ENCODE assay signal across 17 cellular contexts in the genomic region with DNA sequence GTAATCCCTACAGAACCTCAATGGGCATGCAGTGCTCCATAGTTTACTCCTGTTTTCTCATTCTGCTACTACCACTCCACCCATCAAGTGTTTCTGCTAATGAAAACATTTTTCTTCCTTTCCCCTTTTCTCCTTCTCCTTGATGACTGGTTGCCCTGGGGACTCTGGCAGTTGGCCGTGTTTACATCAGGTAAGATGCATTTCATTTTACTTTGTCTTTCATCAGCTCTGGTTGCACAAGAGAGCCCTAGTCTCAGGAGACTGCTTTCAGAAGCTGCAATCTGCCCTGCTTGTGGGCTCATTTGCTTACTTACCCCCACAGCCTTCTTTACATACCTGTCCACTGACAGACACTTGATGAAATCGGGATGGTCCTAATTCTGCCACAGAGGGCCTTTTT. TPM values are rescaled to one million over a fixed set of nuclear protein-coding genes. Genes with fewer than 3 reads are reported as not detected.
DNase-seq lines count a peak whose midpoint lies in the region; ATAC-seq and TF ChIP-seq lines count a peak whose summit lies in the region.
"Had no signal": no experiment of that assay in that cellular context is flagged by ENCODE, and none has a peak within 500 bp of the region (broad histone marks: within the 10 kb centered on the region; RNA-seq: fewer than 3 reads in every experiment).

No MANE protein-coding gene starts in this region.

- H3K27me3 ChIP-seq in neutrophil (no peaks in the 10 kb centered on the region), ovary (no peaks in the 10 kb centered on the region), body of pancreas (no peaks in the 10 kb centered on the region)
- H3K27me3 ChIP-seq: testis had no signal

- TF ChIP-seq EP300 in ovary (IDR thresholded peaks at IDR 0.05) = no peak

- intact Hi-C loops in ovary (cut with DNase I) (no loop called here), body of pancreas (cut with DNase I) (no loop called here)

- peaks cover 57% of the 10 kb centered on the region for H3K36me3 ChIP-seq in neutrophil
- H3K36me3 ChIP-seq in ovary = no peaks in the 10 kb centered on the region
- peaks cover 6% of the 10 kb centered on the region in 2 donors for H3K36me3 ChIP-seq in body of pancreas (replicated peaks in 1 of 2; ENCODE audit: insufficient read depth in 1 of 2, low read depth in 2 of 2)

- 71 to 74% (median 72%) methylated on average over 2 of the region's 2 CpGs for WGBS in ovary, 3 donors
- WGBS in body of pancreas, 2 donors = 67 to 80% methylated on average over 2 of the region's 2 CpGs

- no peak overlapping the region for H3K4me3 ChIP-seq in choroid plexus epithelial cell (ENCODE audit: low read depth, low read length)
- no peak overlapping the region for H3K4me3 ChIP-seq in neutrophil (ENCODE audit: low read depth in 1 of 2, low read length in 1 of 2)
- H3K4me3 ChIP-seq in ovary = no peak overlapping the region
- H3K4me3 ChIP-seq in body of pancreas = no peak overlapping the region
- H3K4me3 ChIP-seq: skin epidermis, testis had no signal

- H3K9me3 ChIP-seq in neutrophil (no peaks in the 10 kb centered on the region), ovary (no peaks in the 10 kb centered on the region), body of pancreas (no peaks in the 10 kb centered on the region)
- H3K9me3 ChIP-seq: testis had no signal

- no peak for ATAC-seq in body of pancreas

- no peak for TF ChIP-seq CTCF in choroid plexus epithelial cell (conservative IDR thresholded peaks at IDR 0.05; ENCODE audit: low read depth, low read length)
- no peak for TF ChIP-seq CTCF in neutrophil (IDR thresholded peaks at IDR 0.05)
- TF ChIP-seq CTCF in ovary (IDR thresholded peaks at IDR 0.05) = no peak
- no peak for TF ChIP-seq CTCF in body of pancreas (IDR thresholded peaks at IDR 0.05)

- TF ChIP-seq POLR2A in ovary (IDR thresholded peaks at IDR 0.05) (no peak), body of pancreas (IDR thresholded peaks at IDR 0.05) (no peak)

- H3K27ac ChIP-seq in neutrophil = peak overlapping the region; percentile 69
- H3K27ac ChIP-seq in ovary = no peak overlapping the region
- H3K27ac ChIP-seq in body of pancreas = no peak overlapping the region
- H3K27ac ChIP-seq: testis had no signal

- peaks cover 13 to 14% of the 10 kb centered on the region in 2 experiments for H3K4me1 ChIP-seq in neutrophil (ENCODE audit: control insufficient read depth in 1 of 2, insufficient read depth in 1 of 2, low read depth in 1 of 2, low read length in 1 of 2)
- no peaks in the 10 kb centered on the region for H3K4me1 ChIP-seq in ovary (ENCODE audit: insufficient read depth)
- no peaks in the 10 kb centered on the region for H3K4me1 ChIP-seq in body of pancreas
- H3K4me1 ChIP-seq: testis had no signal

- DNase-seq in GM03348 (ENCODE audit: low spot score) = peak; percentile 36
- DNase-seq in NCI-H2171 treated with DMSO at 0.1 percent for 48 hours (lab: John Stamatoyannopoulos, UW) = peak; percentile 99
- DNase-seq in choroid plexus epithelial cell (ENCODE audit: low read depth) = peak; percentile 82
- no peak for DNase-seq in ovary
- DNase-seq in activated gamma-delta T cell treated with Interleukin-2 at 50 U/mL for 16 hours = no peak
- DNase-seq in body of pancreas = no peak
- DNase-seq in NCI-H446 (lab: John Stamatoyannopoulos, UW) = no peak
- DNase-seq: activated CD4-positive, alpha-beta T cell treated with anti-CD3 and anti-CD28 coated beads, Interleukin-2, amount 50 U/mL, for 4 hours; activated naive CD4-positive, alpha-beta T cell treated with anti-CD3 and anti-CD28 coated beads, Interleukin-2, amount 50 U/mL, for 16 hours; Calu3; GOT3; NCI-H1417; testis had no signal

RNA-seq across cellular contexts. Expression of a gene that starts 19.6 kb away (rescaled TPM):
- total RNA-seq in ovary (10 to 100 TPM; 21.2 to 63.7 (median 36.4) TPM), body of pancreas (10 to 100 TPM; 27.5 to 79.8 TPM)
- polyA plus RNA-seq in ovary = 10 to 100 TPM; 19.0 to 23.7 TPM

RNA-seq across cellular contexts. Expression of a gene that starts 32.5 kb away (rescaled TPM):
- total RNA-seq in ovary = 10 to 100 TPM; 17.0 to 39.5 (median 33.2) TPM
- 10 to 100 TPM; 23.3 to 52.5 TPM for polyA plus RNA-seq in ovary
- 10 to 100 TPM; 11.5 to 20.8 TPM for total RNA-seq in body of pancreas

RNA-seq across cellular contexts. Expression of a gene that starts 52.2 kb away (rescaled TPM):
- total RNA-seq in ovary (under 1 TPM in 1 of 7 donors, not detected in 6; 0.13 TPM), body of pancreas (not detected)
- polyA plus RNA-seq in ovary = not detected
- total RNA-seq: Calu3; glomerular endothelial cell; T-helper 2 cell treated with Interferon-gamma antibody and Interleukin-4, amounts not matched to agents 100 ng/mL and 5 ng/mL, for 36 hours had no signal

Comparison
In these comparisons a context has a peak if more than half of its experiments do, and no peak if none do; other contexts are left out.
1. DNase-seq: peak in GM03348 (single experiment), NCI-H2171 treated with DMSO at 0.1 percent for 48 hours (single experiment) and choroid plexus epithelial cell (single experiment); none in ovary (0 of 5), activated gamma-delta T cell treated with Interleukin-2 at 50 U/mL for 16 hours (single experiment), body of pancreas (0 of 4) and NCI-H446 (0 of 2).